In genomic region chr14:36655571-36655962, GRCh38 we compare ENCODE assay signal across 1 cellular context.
TF ChIP-seq lines count a peak whose summit lies in the region.

No MANE protein-coding gene starts in this region.

TF ChIP-seq in HCT116, 20 proteins besides CTCF, POLR2A, EP300 and RAD21:
- TF ChIP-seq YY1 (IDR thresholded peaks at IDR 0.05; ENCODE audit: extremely low read depth, insufficient replicate concordance, low read depth, low read length) (no peak), CEBPB (IDR thresholded peaks at IDR 0.05; ENCODE audit: low read depth) (no peak), ATF3 (IDR thresholded peaks at IDR 0.05) (no peak), SP1 (IDR thresholded peaks at IDR 0.05; ENCODE audit: low read depth) (no peak)
